33 cellular contexts compared by ENCODE assay signal in genomic region chr14:21634840-21635239, GRCh38. TPM values are rescaled to one million over a fixed set of nuclear protein-coding genes. Genes with fewer than 3 reads are reported as not detected.
"Had no signal": no experiment of that assay in that cellular context is flagged by ENCODE, and none has a peak within 500 bp of the region (broad histone marks: within the 10 kb centered on the region; RNA-seq: fewer than 3 reads in every experiment).

OR10G2 (minus strand) TSS chr14:21634940; CDS start chr14:21634842, 98 bp downstream.

- H3K4me3 Mint-ChIP-seq: stimulated activated effector memory CD8-positive, alpha-beta T cell treated with anti-CD3 and anti-CD28 coated beads, Interleukin-12 subunit alpha, Interleukin-12 subunit beta, amount 100 ng/mL, for 72 hours; stimulated activated memory B cell treated with anti-CD40 and anti-IgM and Interleukin-4, amounts not matched to agents 10 μg/mL and 1 μg/mL and 100 μg/mL, for 72 hours; stimulated activated naive B cell treated with anti-CD40 and anti-IgM and Interleukin-4, amounts not matched to agents 10 μg/mL and 1 μg/mL and 100 μg/mL, for 72 hours; stimulated activated naive CD8-positive, alpha-beta T cell treated with anti-CD3 and anti-CD28 coated beads, Interleukin-15, amount 100 ng/mL, for 72 hours; stimulated activated naive CD8-positive, alpha-beta T cell treated with anti-CD3 and anti-CD28 coated beads, Interleukin-15, Interleukin-2, amounts not matched to agents 100 ng/mL and 50 ng/mL, for 24 hours; type B pancreatic cell had no signal

- H3K36me3 ChIP-seq: stomach, suprapubic skin, thoracic aorta, thyroid gland, tibial artery, tibial nerve, transverse colon, upper lobe of left lung, upper lobe of right lung, uterus, vagina had no signal

- H3K27me3 ChIP-seq: stomach, suprapubic skin, testis, thyroid gland, tibial artery, tibial nerve, transverse colon, upper lobe of left lung, upper lobe of right lung, uterus, vagina had no signal

- H3K27me3 Mint-ChIP-seq: stimulated activated naive B cell treated with anti-CD40 and anti-IgM and Interleukin-4, amounts not matched to agents 10 μg/mL and 1 μg/mL and 100 μg/mL, for 72 hours; stimulated activated naive CD8-positive, alpha-beta T cell treated with anti-CD3 and anti-CD28 coated beads, Interleukin-15, amount 100 ng/mL, for 72 hours had no signal

- H3K9me3 Mint-ChIP-seq: stimulated activated effector memory CD8-positive, alpha-beta T cell treated with anti-CD3 and anti-CD28 coated beads, Interleukin-12 subunit alpha, Interleukin-12 subunit beta, amount 100 ng/mL, for 72 hours; stimulated activated memory B cell treated with anti-CD40 and anti-IgM and Interleukin-4, amounts not matched to agents 10 μg/mL and 1 μg/mL and 100 μg/mL, for 72 hours; stimulated activated naive CD8-positive, alpha-beta T cell treated with anti-CD3 and anti-CD28 coated beads, Interleukin-15, amount 100 ng/mL, for 72 hours; type B pancreatic cell had no signal

- H3K27ac Mint-ChIP-seq: stimulated activated effector memory CD8-positive, alpha-beta T cell treated with anti-CD3 and anti-CD28 coated beads, Interleukin-12 subunit alpha, Interleukin-12 subunit beta, amount 100 ng/mL, for 72 hours; stimulated activated memory B cell treated with anti-CD40 and anti-IgM and Interleukin-4, amounts not matched to agents 10 μg/mL and 1 μg/mL and 100 μg/mL, for 72 hours; stimulated activated naive B cell treated with anti-CD40 and anti-IgM and Interleukin-4, amounts not matched to agents 10 μg/mL and 1 μg/mL and 100 μg/mL, for 72 hours; stimulated activated naive CD8-positive, alpha-beta T cell treated with anti-CD3 and anti-CD28 coated beads, Interleukin-15, amount 100 ng/mL, for 72 hours; stimulated activated naive CD8-positive, alpha-beta T cell treated with anti-CD3 and anti-CD28 coated beads, Interleukin-15, Interleukin-2, amounts not matched to agents 100 ng/mL and 50 ng/mL, for 24 hours; type B pancreatic cell had no signal

- H3K27ac ChIP-seq: stomach, suprapubic skin, testis, thoracic aorta, thyroid gland, tibial artery, tibial nerve, transverse colon, upper lobe of left lung, upper lobe of right lung, uterus, vagina had no signal

- DNase-seq: stimulated activated CD4-positive, alpha-beta T cell treated with anti-CD3 and anti-CD28 coated beads, Interleukin-2, amount 100 ng/mL, for 48 hours; stimulated activated CD4-positive, alpha-beta T cell treated with anti-CD3 and anti-CD28 coated beads, Interleukin-4, amount 100 ng/mL, for 1 hour; stimulated activated CD4-positive, alpha-beta T cell treated with anti-CD3 and anti-CD28 coated beads, Interleukin-4, amount 100 ng/mL, for 24 hours; stimulated activated CD4-positive, alpha-beta T cell treated with anti-CD3 and anti-CD28 coated beads, Interleukin-4, amount 100 ng/mL, for 4 hours; stimulated activated CD8-positive, alpha-beta memory T cell treated with anti-CD3 and anti-CD28 coated beads, Interleukin-4, amount 100 ng/mL, for 48 hours; stimulated activated naive B cell treated with anti-CD40 and anti-IgM and Interleukin-4, amounts not matched to agents 10 μg/mL and 1 μg/mL and 100 μg/mL, for 72 hours; stimulated activated naive CD4-positive, alpha-beta T cell; stimulated activated naive CD4-positive, alpha-beta T cell treated with Interleukin-2 at 50 U/mL for 16 hours; stimulated activated naive CD8-positive, alpha-beta T cell treated with anti-CD3 and anti-CD28 coated beads, Interleukin-15, amount 100 ng/mL, for 72 hours; stimulated activated naive CD8-positive, alpha-beta T cell treated with anti-CD3 and anti-CD28 coated beads, Interleukin-15, Interleukin-2, amounts not matched to agents 100 U/mL and 50 U/mL, for 24 hours; stomach; substantia nigra; testis; thyroid gland; tibial artery; transverse colon; trophoblast cell; upper lobe of left lung; upper lobe of right lung; uterus had no signal

- ATAC-seq: stimulated activated effector memory CD8-positive, alpha-beta T cell treated with anti-CD3 and anti-CD28 coated beads, Interleukin-12 subunit alpha, Interleukin-12 subunit beta, amount 100 ng/mL, for 72 hours; stimulated activated memory B cell treated with anti-CD40 and anti-IgM and Interleukin-4, amounts not matched to agents 10 μg/mL and 1 μg/mL and 100 μg/mL, for 72 hours; stimulated activated naive B cell treated with anti-CD40 and anti-IgM and Interleukin-4, amounts not matched to agents 10 μg/mL and 1 μg/mL and 100 μg/mL, for 72 hours; stimulated activated naive CD8-positive, alpha-beta T cell treated with anti-CD3 and anti-CD28 coated beads, Interleukin-15, amount 100 ng/mL, for 72 hours had no signal

- H3K36me3 Mint-ChIP-seq: stimulated activated effector memory CD8-positive, alpha-beta T cell treated with anti-CD3 and anti-CD28 coated beads, Interleukin-12 subunit alpha, Interleukin-12 subunit beta, amount 100 ng/mL, for 72 hours; stimulated activated memory B cell treated with anti-CD40 and anti-IgM and Interleukin-4, amounts not matched to agents 10 μg/mL and 1 μg/mL and 100 μg/mL, for 72 hours; stimulated activated naive B cell treated with anti-CD40 and anti-IgM and Interleukin-4, amounts not matched to agents 10 μg/mL and 1 μg/mL and 100 μg/mL, for 72 hours; type B pancreatic cell had no signal

- H3K4me1 ChIP-seq: stomach, suprapubic skin, testis, thyroid gland, tibial artery, tibial nerve, transverse colon, upper lobe of left lung, upper lobe of right lung, uterus, vagina had no signal

- H3K4me1 Mint-ChIP-seq: stimulated activated effector memory CD8-positive, alpha-beta T cell treated with anti-CD3 and anti-CD28 coated beads, Interleukin-12 subunit alpha, Interleukin-12 subunit beta, amount 100 ng/mL, for 72 hours; stimulated activated memory B cell treated with anti-CD40 and anti-IgM and Interleukin-4, amounts not matched to agents 10 μg/mL and 1 μg/mL and 100 μg/mL, for 72 hours; stimulated activated naive B cell treated with anti-CD40 and anti-IgM and Interleukin-4, amounts not matched to agents 10 μg/mL and 1 μg/mL and 100 μg/mL, for 72 hours; stimulated activated naive CD8-positive, alpha-beta T cell treated with anti-CD3 and anti-CD28 coated beads, Interleukin-15, amount 100 ng/mL, for 72 hours had no signal

- H3K4me3 ChIP-seq: stomach, suprapubic skin, testis, thoracic aorta, thyroid gland, tibial artery, tibial nerve, transverse colon, upper lobe of left lung, upper lobe of right lung, uterus, vagina had no signal

RNA-seq across cellular contexts. Expression of gene OR10G2, which starts in this region (rescaled TPM):
- total RNA-seq: stomach, subcutaneous adipose tissue, suprapubic skin, temporal lobe, thoracic aorta, thyroid gland, tibial nerve, transverse colon, upper lobe of left lung, upper lobe of right lung, ureter, urinary bladder, uterus, vagina had no signal
- polyA plus RNA-seq: stomach, thymus, urinary bladder had no signal
